25 cellular contexts compared by ENCODE assay signal in the genomic region with DNA sequence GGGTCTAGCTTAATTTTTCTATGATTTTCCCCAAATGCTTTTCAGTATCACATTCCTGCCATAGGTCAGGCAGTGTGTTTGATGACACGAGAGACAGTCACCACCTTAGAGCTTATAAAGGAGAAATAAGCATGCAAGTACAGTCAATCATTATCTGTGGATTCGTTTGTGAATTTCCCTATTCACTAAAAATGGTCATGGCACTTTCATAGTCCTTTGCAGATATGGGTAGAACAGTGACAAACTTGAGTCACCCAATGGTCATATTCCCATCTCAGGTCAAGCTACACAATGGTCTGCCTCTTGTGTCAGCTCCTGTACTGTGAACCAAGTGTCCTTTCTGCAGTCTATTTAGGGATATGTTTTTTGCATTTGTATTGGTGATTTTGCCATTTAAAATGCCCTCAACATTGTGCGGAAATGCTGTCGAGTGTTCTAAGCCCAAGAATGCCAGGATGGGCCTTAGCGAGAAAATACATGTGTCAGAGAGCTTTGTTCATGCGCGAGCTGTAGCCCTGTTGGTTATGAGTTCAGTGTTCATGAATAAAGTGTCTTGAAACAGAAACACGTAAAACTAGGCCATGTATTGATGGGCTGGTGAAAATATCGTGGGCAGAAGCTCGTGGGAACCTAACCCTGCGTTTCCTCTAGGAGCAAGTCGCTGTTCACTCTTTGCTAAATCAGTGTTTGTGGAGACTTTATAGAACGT. TPM values are rescaled to one million over a fixed set of nuclear protein-coding genes. Genes with fewer than 3 reads are reported as not detected.
DNase-seq lines count a peak whose midpoint lies in the region; ATAC-seq, FAIRE-seq and TF ChIP-seq lines count a peak whose summit lies in the region.
"Had no signal": no experiment of that assay in that cellular context is flagged by ENCODE, and none has a peak within 500 bp of the region (broad histone marks: within the 10 kb centered on the region; RNA-seq: fewer than 3 reads in every experiment).

No MANE protein-coding gene starts in this region.

- peaks cover 14% of the 10 kb centered on the region for H3K4me1 ChIP-seq in GM12878 (ENCODE audit: control insufficient read depth, insufficient read depth, low read length)
- H3K4me1 ChIP-seq: Caco-2 had no signal

- H2AFZ ChIP-seq in GM12878 (ENCODE audit: control insufficient read depth, low read depth, low read length), result no peak overlapping the region; the same call in 1 of the 2 replicates

- CTCF ChIA-PET in GM12878 (lab: Yijun Ruan, JAX), result interaction anchor here (0.6 to 3.0 kb wide), 24 partner anchors 9 to 391 kb away, joined by 3 to 17 read pairs (median 3); no protein-coding TSS in a partner anchor

- no peak for TF ChIP-seq POLR2A in GM12878 (IDR thresholded peaks at IDR 0.05; ENCODE audit: low read depth, low read length)

- peaks cover 32% of the 10 kb centered on the region for H3K36me3 Mint-ChIP-seq in T-helper 1 cell treated with Interleukin-12 subunit alpha and Interleukin-12 subunit beta and Interleukin-4 antibody, amounts not matched to agents 30 μg/mL and 1 μg/mL, for 36 hours (ENCODE audit: low read depth)
- H3K36me3 Mint-ChIP-seq in activated naive CD8-positive, alpha-beta T cell treated with anti-CD3 and anti-CD28 coated beads for 36 hours, result peaks cover 12% of the 10 kb centered on the region
- peaks cover 5% of the 10 kb centered on the region for H3K36me3 Mint-ChIP-seq in activated naive CD8-positive, alpha-beta T cell treated with anti-CD3 and anti-CD28 coated beads, Interleukin-2, amount 50 U/mL, for 24 hours (ENCODE audit: low read depth)
- H3K36me3 Mint-ChIP-seq: IgD-negative memory B cell had no signal

- H3K79me2 ChIP-seq in GM12878 (ENCODE audit: control insufficient read depth, insufficient read depth, low read length), result no peaks in the 10 kb centered on the region

- no peak for TF ChIP-seq EP300 in GM12878 (IDR thresholded peaks at IDR 0.05; ENCODE audit: borderline replicate concordance in 1 of 2, control insufficient read depth in 1 of 2, low read depth in 2 of 2, low read length in 2 of 2)

- in situ Hi-C loops in GM12878 (cut with MboI), result no loop called here

- H3K4me3 Mint-ChIP-seq in T-helper 1 cell treated with Interleukin-12 subunit alpha and Interleukin-12 subunit beta and Interleukin-4 antibody, amounts not matched to agents 30 μg/mL and 1 μg/mL, for 36 hours, result no peak overlapping the region
- no peak overlapping the region for H3K4me3 Mint-ChIP-seq in activated naive CD8-positive, alpha-beta T cell treated with anti-CD3 and anti-CD28 coated beads for 36 hours
- no peak overlapping the region for H3K4me3 Mint-ChIP-seq in activated naive CD8-positive, alpha-beta T cell treated with anti-CD3 and anti-CD28 coated beads, Interleukin-2, amount 50 U/mL, for 24 hours
- H3K4me3 Mint-ChIP-seq: IgD-negative memory B cell had no signal

- RAD21 ChIA-PET in GM12878 (lab: Charles Lee; ENCODE audit: unreplicated experiment), result interaction anchor here (1.0 to 4.1 kb wide), 24 partner anchors 10 to 390 kb away, joined by 3 to 29 read pairs (median 5); partner anchors contain the start of gene TAB2

- no peaks in the 10 kb centered on the region for H3K27me3 Mint-ChIP-seq in T-helper 1 cell treated with Interleukin-12 subunit alpha and Interleukin-12 subunit beta and Interleukin-4 antibody, amounts not matched to agents 30 μg/mL and 1 μg/mL, for 36 hours (ENCODE audit: low read depth)
- H3K27me3 Mint-ChIP-seq in activated naive CD8-positive, alpha-beta T cell treated with anti-CD3 and anti-CD28 coated beads for 36 hours, result no peaks in the 10 kb centered on the region
- no peaks in the 10 kb centered on the region for H3K27me3 Mint-ChIP-seq in activated naive CD8-positive, alpha-beta T cell treated with anti-CD3 and anti-CD28 coated beads, Interleukin-2, amount 50 U/mL, for 24 hours
- H3K27me3 Mint-ChIP-seq: CD4-positive, alpha-beta memory T cell; IgD-negative memory B cell had no signal

- H3K4me3 ChIP-seq in GM12878, result no peak overlapping the region
- H3K4me3 ChIP-seq: BLaER1 treated with 17β-estradiol and CSF1 and Interleukin-3, amounts not matched to agents 10 nM and 100 nM had no signal

- H3K36me3 ChIP-seq in GM12878 (ENCODE audit: control insufficient read depth in 2 of 2, insufficient read depth in 2 of 2, low read length in 1 of 2), result no peaks in the 10 kb centered on the region

- no peak for TF ChIP-seq RAD21 in GM12878 (IDR thresholded peaks at IDR 0.05; ENCODE audit: insufficient read depth, low read depth, low read length)

- TF ChIP-seq CTCF in GM12878 (IDR thresholded peaks at IDR 0.05 in 2 of 3, conservative IDR thresholded peaks at IDR 0.05 in 1 of 3; ENCODE audit: control insufficient read depth in 2 of 3, extremely low read depth in 1 of 3, insufficient read depth in 1 of 3, low read depth in 3 of 3, low read length in 3 of 3), result no peak

- intact Hi-C loops in GM12878 (cut with micrococcal nuclease; ENCODE audit: unreplicated experiment) (no loop called here), posterior cingulate gyrus (cut with DNase I) (loop anchor here (10.0 kb wide), 1 partner anchor 75 kb away; no protein-coding TSS in a partner anchor)

- no peak for FAIRE-seq in GM12878 (lab: Jason Lieb, UNC)
- FAIRE-seq: GM12892, H1 had no signal

- no peak for DNase-seq in T-helper 1 cell
- no peak for DNase-seq in activated naive CD8-positive, alpha-beta T cell treated with anti-CD3 and anti-CD28 coated beads for 36 hours
- no peak for DNase-seq in activated naive CD8-positive, alpha-beta T cell treated with anti-CD3 and anti-CD28 coated beads, Interleukin-2, amount 50 U/mL, for 24 hours
- DNase-seq in GM12878 (ENCODE audit: low read depth, low spot score), result no peak
- no peak for DNase-seq in posterior cingulate gyrus
- no peak for DNase-seq in germinal center (ENCODE audit: low spot score)
- no peak for DNase-seq in RKO (ENCODE audit: low spot score)
- DNase-seq: ACHN; Caco-2; CD4-positive, alpha-beta memory T cell; DMS 273 treated with DMSO at 0.1 percent for 48 hours; DMS79 treated with DMSO at 0.1 percent for 48 hours; NCI-H1105; NCI-H146; NCI-H2029 treated with DMSO at 0.1 percent for 48 hours; NCI-H226; NCI-H510A treated with DMSO at 0.1 percent for 48 hours; NCI-H748 treated with DMSO at 0.1 percent for 48 hours had no signal

- peak overlapping the region; percentile 41 for H3K27ac Mint-ChIP-seq in T-helper 1 cell treated with Interleukin-12 subunit alpha and Interleukin-12 subunit beta and Interleukin-4 antibody, amounts not matched to agents 30 μg/mL and 1 μg/mL, for 36 hours
- peak overlapping the region; percentile 4 for H3K27ac Mint-ChIP-seq in activated naive CD8-positive, alpha-beta T cell treated with anti-CD3 and anti-CD28 coated beads for 36 hours
- H3K27ac Mint-ChIP-seq in activated naive CD8-positive, alpha-beta T cell treated with anti-CD3 and anti-CD28 coated beads, Interleukin-2, amount 50 U/mL, for 24 hours, result no peak overlapping the region

- no peaks in the 10 kb centered on the region for H3K9me3 ChIP-seq in GM12878 (replicated peaks; ENCODE audit: control insufficient read depth, insufficient read depth, low read length)
- H3K9me3 ChIP-seq: Caco-2 had no signal

- SMC1A ChIA-PET in GM12878 (lab: Charles Lee; ENCODE audit: uncharacterized antibody, unreplicated experiment), result interaction anchor here (0.7 to 3.5 kb wide), 43 partner anchors 10 to 493 kb away, joined by 3 to 28 read pairs (median 4); no protein-coding TSS in a partner anchor

- no peak for ATAC-seq in activated naive CD8-positive, alpha-beta T cell treated with anti-CD3 and anti-CD28 coated beads, Interleukin-2, amount 50 U/mL, for 24 hours
- ATAC-seq in GM12878, result peak; percentile 60
- ATAC-seq: HCT116 had no signal

- no peaks in the 10 kb centered on the region for H4K20me1 ChIP-seq in GM12878 (ENCODE audit: control insufficient read depth, insufficient read depth)
- H4K20me1 ChIP-seq: BLaER1 treated with 17β-estradiol and CSF1 and Interleukin-3, amounts not matched to agents 10 nM and 100 nM had no signal

- no peak overlapping the region for H3K9ac ChIP-seq in GM12878 (ENCODE audit: control insufficient read depth, insufficient read depth, low read length)
- H3K9ac ChIP-seq: BLaER1 treated with 17β-estradiol and CSF1 and Interleukin-3, amounts not matched to agents 10 nM and 100 nM had no signal

- POLR2A ChIA-PET in GM12878 (lab: Charles Lee), result interaction anchor here (0.6 to 2.7 kb wide), 9 partner anchors 15 to 389 kb away, joined by 3 to 7 read pairs (median 4); no protein-coding TSS in a partner anchor

- 54% methylated on average over 13 of the region's 13 CpGs for WGBS in GM12878 (ENCODE audit: insufficient coverage, insufficient replicate concordance, low lambda C conversion rate, missing lambda C conversion rate)

- no peaks in the 10 kb centered on the region for H3K27me3 ChIP-seq in GM12878 (replicated peaks in 1 of 2; ENCODE audit: control insufficient read depth in 2 of 2, insufficient read depth in 2 of 2, low read length in 1 of 2)
- H3K27me3 ChIP-seq: BLaER1 treated with 17β-estradiol and CSF1 and Interleukin-3, amounts not matched to agents 10 nM and 100 nM had no signal

- BruUV-seq in GM12878 (replicated peaks; lab: Mats Ljungman, UMichigan), result no TSS peak

- peak overlapping the region; percentile 12; the same call in 1 of the 2 replicates for H3K4me2 ChIP-seq in GM12878 (ENCODE audit: control insufficient read depth, insufficient read depth)

- no peak overlapping the region for H3K27ac ChIP-seq in GM12878 (ENCODE audit: control insufficient read depth, insufficient read depth)
- H3K27ac ChIP-seq: 22Rv1; BLaER1 treated with 17β-estradiol and CSF1 and Interleukin-3, amounts not matched to agents 10 nM and 100 nM had no signal

- peaks cover 36% of the 10 kb centered on the region for H3K4me1 Mint-ChIP-seq in T-helper 1 cell treated with Interleukin-12 subunit alpha and Interleukin-12 subunit beta and Interleukin-4 antibody, amounts not matched to agents 30 μg/mL and 1 μg/mL, for 36 hours (ENCODE audit: low read depth)
- H3K4me1 Mint-ChIP-seq in activated naive CD8-positive, alpha-beta T cell treated with anti-CD3 and anti-CD28 coated beads for 36 hours, result peaks cover 10% of the 10 kb centered on the region
- H3K4me1 Mint-ChIP-seq in activated naive CD8-positive, alpha-beta T cell treated with anti-CD3 and anti-CD28 coated beads, Interleukin-2, amount 50 U/mL, for 24 hours, result peaks cover 16% of the 10 kb centered on the region

- H3K9me3 Mint-ChIP-seq in T-helper 1 cell treated with Interleukin-12 subunit alpha and Interleukin-12 subunit beta and Interleukin-4 antibody, amounts not matched to agents 30 μg/mL and 1 μg/mL, for 36 hours, result no peaks in the 10 kb centered on the region
- H3K9me3 Mint-ChIP-seq in activated naive CD8-positive, alpha-beta T cell treated with anti-CD3 and anti-CD28 coated beads for 36 hours, result peaks cover 9% of the 10 kb centered on the region
- peaks cover 14% of the 10 kb centered on the region for H3K9me3 Mint-ChIP-seq in activated naive CD8-positive, alpha-beta T cell treated with anti-CD3 and anti-CD28 coated beads, Interleukin-2, amount 50 U/mL, for 24 hours
- H3K9me3 Mint-ChIP-seq: IgD-negative memory B cell had no signal

RNA-seq across cellular contexts. Expression of gene SUMO4, which starts 19.8 kb away (rescaled TPM):
- total RNA-seq in activated naive CD8-positive, alpha-beta T cell treated with anti-CD3 and anti-CD28 coated beads for 36 hours, result 1 to 10 TPM; 2.3 to 2.6 TPM
- 62.8 and 68.0 TPM in 2 replicates for total RNA-seq in GM12878 (2013; cell fraction: nucleolus; rRNA removed)
- total RNA-seq in GM12878 (2014; rRNA removed), result 2.0 and 3.3 TPM in 2 replicates
- 5.3 and 5.6 TPM in 2 replicates for total RNA-seq in GM12878 (2014; rRNA removed; fragmentation: Illumina TruSeq; extraction: Trizol)
- total RNA-seq in GM12878 (2021), result 1.6 and 2.1 TPM in 2 replicates
- polyA plus RNA-seq in GM12878 (2011; ENCODE audit: low read depth), result 0.39 TPM
- 1.0 and 1.3 TPM in 2 replicates for polyA plus RNA-seq in GM12878 (2011; rRNA removed)
- polyA plus RNA-seq in GM12878 (2011; cell fraction: cytosol; rRNA removed), result 0.04 and 0.08 TPM in 2 replicates
- polyA plus RNA-seq in GM12878 (2011; cell fraction: nucleus; rRNA removed), result 3.7 and 4.1 TPM in 2 replicates
- 0.49 and 0.60 TPM in 2 replicates for polyA plus RNA-seq in GM12878 (2012)
- 0.38 and 0.68 TPM in 2 replicates for polyA plus RNA-seq in GM12878 (2014; fragmentation: Illumina TruSeq; extraction: Trizol)
- polyA plus RNA-seq in GM12878 (2014; fragmentation: Nextera tagmentation; extraction: Ambion mirVana), result under 1 TPM; 0.07 to 0.69 TPM
- 0.67 TPM in 1 of 2 replicates, not detected in the other for polyA plus RNA-seq in GM12878 (2014; rRNA removed)
- 1 to 10 TPM; 1.0 to 2.1 TPM for polyA plus RNA-seq in GM12878 (2016; fragmentation: Nextera tagmentation; extraction: Ambion mirVana)
- polyA minus RNA-seq in GM12878 (2011; rRNA and poly(A)+ RNA removed), result 11.5 and 13.2 TPM in 2 replicates
- 0.94 TPM in 1 of 2 replicates, not detected in the other for polyA minus RNA-seq in GM12878 (2011; cell fraction: cytosol; rRNA and poly(A)+ RNA removed)
- 14.1 and 21.4 TPM in 2 replicates for polyA minus RNA-seq in GM12878 (2011; cell fraction: nucleus; rRNA and poly(A)+ RNA removed)
